In the genomic region with DNA sequence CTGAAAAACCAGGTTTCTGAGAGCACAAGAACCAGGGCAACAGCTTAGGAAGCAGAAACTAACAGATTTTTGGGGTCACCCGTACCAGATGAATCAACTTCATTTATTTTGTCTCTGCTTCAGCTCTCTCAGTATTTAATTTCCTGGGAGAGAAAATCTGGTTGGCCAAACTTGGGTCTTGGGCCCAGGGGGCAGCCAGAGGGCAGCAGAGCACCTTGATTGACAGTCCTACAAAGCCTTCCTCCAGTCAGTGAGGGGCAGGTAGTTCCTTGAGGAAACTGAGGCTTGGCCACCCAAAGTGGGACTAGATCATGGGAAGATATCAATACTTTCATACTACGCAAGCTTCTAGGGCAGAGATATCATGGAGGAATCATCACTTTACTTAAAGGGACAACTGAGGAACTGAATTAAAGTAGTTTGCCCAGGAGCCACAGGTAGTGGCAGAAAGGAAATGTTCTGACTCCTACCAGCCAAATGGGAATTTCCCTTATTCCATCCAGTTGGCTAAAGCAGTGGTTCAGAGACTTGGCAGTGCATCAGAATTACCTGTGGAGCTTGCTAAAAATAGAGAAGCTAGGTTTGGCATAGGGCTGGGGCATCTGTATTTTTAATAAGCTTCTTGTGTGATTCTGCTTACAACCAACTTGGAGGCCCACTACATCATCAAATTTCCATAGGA, we compare ENCODE assay signal across 8 cellular contexts. TPM values are rescaled to one million over a fixed set of nuclear protein-coding genes. Genes with fewer than 3 reads are reported as not detected.
DNase-seq lines count a peak whose midpoint lies in the region; ATAC-seq and TF ChIP-seq lines count a peak whose summit lies in the region.

No MANE protein-coding gene starts in this region.

- in situ Hi-C loops in G401 (cut with HindIII; ENCODE audit: low sequenced_read_pairs) = no loop called here

- no peak overlapping the region for H2AFZ ChIP-seq in Loucy (ENCODE audit: low read length)

- peaks cover 73% of the 10 kb centered on the region for H3K4me1 Mint-ChIP-seq in endothelial cell (ENCODE audit: unreplicated experiment)

- H3K9me3 Mint-ChIP-seq in endothelial cell (ENCODE audit: unreplicated experiment) = no peaks in the 10 kb centered on the region

- no peak for ATAC-seq in GM21390 (IDR thresholded peaks at IDR 0.05; ENCODE audit: unreplicated experiment)

- H3K9me2 ChIP-seq in Loucy (replicated peaks; ENCODE audit: low read depth, low read length) = no peaks in the 10 kb centered on the region

- H3K27ac Mint-ChIP-seq in endothelial cell (ENCODE audit: unreplicated experiment) = peak overlapping the region; percentile 91

- H3K4me1 ChIP-seq in Loucy (ENCODE audit: insufficient read depth, low read length, poor library complexity, severe bottlenecking) = peaks cover 8% of the 10 kb centered on the region
- H3K4me1 ChIP-seq in prostate gland (replicated peaks) = peaks cover 8% of the 10 kb centered on the region

- no peaks in the 10 kb centered on the region for H3K36me3 Mint-ChIP-seq in endothelial cell (ENCODE audit: low read depth, unreplicated experiment)

- intact Hi-C loops in prostate gland (cut with DNase I) (no loop called here), posterior vena cava (cut with DNase I) (loop anchor here in 1 of 2 donors (10.0 kb wide), 1 partner anchor 896 kb away; no protein-coding TSS in a partner anchor)

- no peak overlapping the region for H3K27ac ChIP-seq in prostate gland

- H3K79me2 ChIP-seq in Loucy (ENCODE audit: insufficient read depth, low read length) = no peaks in the 10 kb centered on the region

- H3K4me2 ChIP-seq in Loucy (ENCODE audit: low read depth, low read length, poor library complexity, severe bottlenecking) = no peak overlapping the region

- TF ChIP-seq POLR2A in prostate gland (IDR thresholded peaks at IDR 0.05) = no peak

- peak overlapping the region; percentile 35 for H3K4me3 Mint-ChIP-seq in endothelial cell (ENCODE audit: unreplicated experiment)

- no peaks in the 10 kb centered on the region for H4K20me1 ChIP-seq in Loucy (ENCODE audit: insufficient read depth, low read length, poor library complexity, severe bottlenecking)

- DNase-seq in G401 (ENCODE audit: low spot score) = peak; percentile 84
- peak; percentile 35 to 37 for DNase-seq in activated CD4-positive, alpha-beta T cell treated with anti-CD3 and anti-CD28 coated beads, Interleukin-2, amount 50 U/mL, for 4 hours
- no peak for DNase-seq in endothelial cell (ENCODE audit: low spot score)
- peak; percentile 59 for DNase-seq in prostate gland (ENCODE audit: low spot score)
- DNase-seq in NCI-H526 treated with DMSO at 0.1 percent for 48 hours (lab: John Stamatoyannopoulos, UW) = no peak
- no peak for DNase-seq in posterior vena cava (ENCODE audit: low spot score)

- H3K4me3 ChIP-seq in Loucy (ENCODE audit: low read length, poor library complexity, severe bottlenecking) (no peak overlapping the region), prostate gland (no peak overlapping the region)

- H3K36me3 ChIP-seq in Loucy (ENCODE audit: insufficient read depth, low read length) (no peaks in the 10 kb centered on the region), prostate gland (no peaks in the 10 kb centered on the region)

- H3K27me3 ChIP-seq in Loucy (ENCODE audit: insufficient read depth, low read length, poor library complexity, severe bottlenecking) (no peaks in the 10 kb centered on the region), prostate gland (replicated peaks; ENCODE audit: insufficient read depth) (no peaks in the 10 kb centered on the region)

- H3K9ac ChIP-seq in Loucy (ENCODE audit: low read depth, low read length, poor library complexity, severe bottlenecking) = no peak overlapping the region

- H3K9me3 ChIP-seq in Loucy (ENCODE audit: insufficient read depth, low read depth, low read length) (no peaks in the 10 kb centered on the region), prostate gland (no peaks in the 10 kb centered on the region)

- H3K27me3 Mint-ChIP-seq in endothelial cell (ENCODE audit: unreplicated experiment) = peaks cover 3% of the 10 kb centered on the region

- TF ChIP-seq CTCF in Loucy (conservative IDR thresholded peaks at IDR 0.05; ENCODE audit: low read length) = peak; percentile 92
- TF ChIP-seq CTCF in endothelial cell (IDR thresholded peaks at IDR 0.05; ENCODE audit: unreplicated experiment) = no peak
- TF ChIP-seq CTCF in prostate gland (IDR thresholded peaks at IDR 0.05) = peak in 3 of 4 experiments; percentile 45 to 64 (median 55)

- WGBS in prostate gland = 93% methylated on average over 2 of the region's 2 CpGs

- H3F3A ChIP-seq in Loucy (ENCODE audit: low read depth) = no peaks in the 10 kb centered on the region

RNA-seq across cellular contexts. Expression of gene ARHGAP26, which starts 21.5 kb away (rescaled TPM):
- not detected in 2 replicates for total RNA-seq in G401 (2014; rRNA removed; shearing (Covaris generic))
- 81.5 TPM for total RNA-seq in endothelial cell (ENCODE audit: unreplicated experiment)
- 10 to 100 TPM; 11.7 to 39.8 TPM for total RNA-seq in prostate gland
- 10 to 100 TPM; 31.8 to 39.5 TPM for total RNA-seq in posterior vena cava

Comparison
In these comparisons a context has a peak if more than half of its experiments do, and no peak if none do; other contexts are left out.
1. DNase-seq: peak in G401 (single experiment), activated CD4-positive, alpha-beta T cell treated with anti-CD3 and anti-CD28 coated beads, Interleukin-2, amount 50 U/mL, for 4 hours (2 of 2) and prostate gland (single experiment); none in endothelial cell (single experiment), NCI-H526 treated with DMSO at 0.1 percent for 48 hours (single experiment) and posterior vena cava (single experiment).
2. RNA of gene ARHGAP26, which starts 21.5 kb away (total RNA-seq): 81.5 TPM in endothelial cell (single experiment), 11.7 to 39.8 TPM in prostate gland and 31.8 to 39.5 TPM in posterior vena cava; not detected in G401; every median in the first group is over 10 times any median in the second.